ENCODE assay signal across 9 cellular contexts in genomic region chr7:2477447-2478386, GRCh38. TPM values are rescaled to one million over a fixed set of nuclear protein-coding genes. Genes with fewer than 3 reads are reported as not detected.
DNase-seq lines count a peak whose midpoint lies in the region; ATAC-seq and TF ChIP-seq lines count a peak whose summit lies in the region.
"Had no signal": no experiment of that assay in that cellular context is flagged by ENCODE, and none has a peak within 500 bp of the region (broad histone marks: within the 10 kb centered on the region; RNA-seq: fewer than 3 reads in every experiment).

No MANE protein-coding gene starts in this region.

- H3K27ac Mint-ChIP-seq in activated naive CD8-positive, alpha-beta T cell treated with anti-CD3 and anti-CD28 coated beads for 36 hours = no peak overlapping the region
- H3K27ac Mint-ChIP-seq: activated naive CD8-positive, alpha-beta T cell had no signal

- H3K4me3 Mint-ChIP-seq in activated naive CD8-positive, alpha-beta T cell treated with anti-CD3 and anti-CD28 coated beads for 36 hours = no peak overlapping the region
- H3K4me3 Mint-ChIP-seq: activated naive CD8-positive, alpha-beta T cell had no signal

- H3K36me3 ChIP-seq in heart left ventricle = no peaks in the 10 kb centered on the region

- H3K36me3 Mint-ChIP-seq in activated naive CD8-positive, alpha-beta T cell treated with anti-CD3 and anti-CD28 coated beads for 36 hours = no peaks in the 10 kb centered on the region
- H3K36me3 Mint-ChIP-seq: activated naive CD8-positive, alpha-beta T cell had no signal

- WGBS in heart left ventricle, 4 donors = 30 to 47% (median 35%) methylated on average over 20 to 34 of the region's 34 CpGs

- peak overlapping the region in 1 of 12 donors; percentile 12 for H3K4me3 ChIP-seq in heart left ventricle

- H3K27me3 ChIP-seq in heart left ventricle = peaks cover 0 to 29% (median 0%) of the 10 kb centered on the region in 9 donors

- TF ChIP-seq CTCF in heart left ventricle (IDR thresholded peaks at IDR 0.05) = peak; percentile 66 to 83 (median 74)

- H3K27ac ChIP-seq in heart left ventricle = peak overlapping the region in 4 of 12 donors; percentile 12 to 47 (median 26)

- peaks cover 0 to 2% (median under 1%) of the 10 kb centered on the region in 12 donors for H3K9me3 ChIP-seq in heart left ventricle

- no peaks in the 10 kb centered on the region for H3K27me3 Mint-ChIP-seq in activated naive CD8-positive, alpha-beta T cell treated with anti-CD3 and anti-CD28 coated beads for 36 hours
- H3K27me3 Mint-ChIP-seq: activated naive CD8-positive, alpha-beta T cell had no signal

- peaks cover under 1% of the 10 kb centered on the region for H3K9me3 Mint-ChIP-seq in activated naive CD8-positive, alpha-beta T cell treated with anti-CD3 and anti-CD28 coated beads for 36 hours

- peak; percentile 59 for ATAC-seq in HG03571 (IDR thresholded peaks at IDR 0.05; ENCODE audit: unreplicated experiment)
- ATAC-seq in heart left ventricle = peak; percentile 81 to 88 (median 84)
- ATAC-seq in sciatic nerve = peak; percentile 85
- ATAC-seq in HG02798 (IDR thresholded peaks at IDR 0.05; ENCODE audit: poor library complexity, unreplicated experiment) = no peak

- H3K4me1 ChIP-seq in heart left ventricle = peaks cover 4 to 37% (median 29%) of the 10 kb centered on the region in 12 donors

- TF ChIP-seq POLR2A in heart left ventricle (IDR thresholded peaks at IDR 0.05) = no peak

- DNase-seq in GM04504 (ENCODE audit: low read depth) (peak; percentile 40), SKM-1 treated with dmso at 0.1 percent for 144 hours (lab: John Stamatoyannopoulos, UW; ENCODE audit: unreplicated experiment) (peak; percentile 85), heart left ventricle (peak; percentile 66 to 89 (median 72)), sciatic nerve (ENCODE audit: low spot score) (peak; percentile 78), mesenteric fat pad (ENCODE audit: low spot score) (no peak)
- DNase-seq in activated naive CD8-positive, alpha-beta T cell treated with anti-CD3 and anti-CD28 coated beads for 36 hours = peak; percentile 76

- intact Hi-C loops in heart left ventricle (cut with DNase I) (loop anchor here in 7 of 10 donors (1.0 to 10.0 kb wide), 5 partner anchors 45 to 207 kb away; partner anchors contain the start of genes AMZ1 (in 2 of the 7), BRAT1 (in 2 of the 7) and IQCE (in 2 of the 7)), sciatic nerve (cut with DNase I) (no loop called here)

- H3K4me1 Mint-ChIP-seq in activated naive CD8-positive, alpha-beta T cell treated with anti-CD3 and anti-CD28 coated beads for 36 hours = peaks cover 3% of the 10 kb centered on the region

RNA-seq across cellular contexts. Expression of gene GRIFIN, which starts 1.5 kb away (rescaled TPM):
- total RNA-seq in activated naive CD8-positive, alpha-beta T cell treated with anti-CD3 and anti-CD28 coated beads for 36 hours = not detected
- not detected for total RNA-seq in heart left ventricle
- polyA plus RNA-seq in heart left ventricle = not detected
- total RNA-seq in sciatic nerve = not detected
- total RNA-seq in mesenteric fat pad = not detected

RNA-seq across cellular contexts. Expression of gene LFNG, which starts 41.9 kb away (rescaled TPM):
- total RNA-seq in activated naive CD8-positive, alpha-beta T cell treated with anti-CD3 and anti-CD28 coated beads for 36 hours = 10 to 100 TPM; 21.0 to 25.8 TPM
- total RNA-seq in heart left ventricle (10 to 100 TPM in 3 of 9 donors, 1 to 10 TPM in 6; 3.1 to 22.8 (median 7.7) TPM), sciatic nerve (20.1 TPM), mesenteric fat pad (43.8 TPM)
- 1 to 10 TPM; 5.4 to 5.7 TPM for polyA plus RNA-seq in heart left ventricle
